In the genomic region with DNA sequence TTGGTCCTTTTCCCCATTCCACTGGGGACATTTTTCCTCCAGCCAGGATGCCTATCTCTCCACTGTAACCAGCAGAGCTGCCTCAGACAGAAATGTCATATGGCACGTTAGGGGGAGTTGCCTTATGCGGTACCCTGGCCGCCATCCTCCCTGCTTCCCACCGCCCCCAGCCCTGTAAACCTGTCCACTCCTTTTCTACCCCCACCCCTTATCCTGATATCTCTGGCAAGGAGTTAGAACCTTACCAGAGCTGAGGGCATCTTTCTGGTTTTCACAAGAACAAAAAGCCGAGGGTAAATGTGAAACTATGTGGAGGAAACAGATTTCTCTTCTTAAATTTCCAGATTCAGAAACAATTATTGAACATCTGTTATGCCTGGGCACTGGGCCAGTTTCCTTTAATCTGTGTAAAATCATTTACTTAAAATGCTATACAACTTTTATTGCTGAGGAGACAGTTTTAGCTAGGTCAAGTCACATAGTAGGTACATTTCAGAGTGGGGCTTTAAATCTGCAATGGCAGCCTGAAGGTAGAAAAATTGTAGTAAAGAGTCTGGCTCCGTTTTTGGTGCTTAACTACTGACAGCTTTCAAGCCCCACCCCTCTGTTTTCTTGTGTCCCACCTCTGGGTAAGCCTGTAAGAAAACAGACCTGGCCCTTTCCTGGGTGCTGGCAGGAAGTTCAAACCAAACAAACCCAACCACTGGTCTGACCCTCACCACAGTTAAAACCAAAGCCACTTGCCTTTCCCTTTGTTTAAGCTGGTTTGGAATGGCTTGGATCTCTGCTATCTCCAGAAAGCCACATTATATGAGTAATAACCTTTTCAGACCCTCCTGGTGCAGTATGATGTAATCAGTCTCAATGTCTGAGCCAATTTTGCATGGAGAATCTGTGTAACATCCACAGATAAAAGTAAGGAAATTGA, we compare ENCODE assay signal across 12 cellular contexts.
A peak's percentile ranks its signal among the peaks of the same experiment; 100 is the strongest.
DNase-seq lines count a peak whose midpoint lies in the region; ATAC-seq, FAIRE-seq and TF ChIP-seq lines count a peak whose summit lies in the region.
"Had no signal": no experiment of that assay in that cellular context is flagged by ENCODE, and none has a peak within 500 bp of the region (broad histone marks: within the 10 kb centered on the region; RNA-seq: fewer than 3 reads in every experiment).

No MANE protein-coding gene starts in this region.

- H4K20me1 ChIP-seq in HepG2 (ENCODE audit: insufficient read depth, low read length) = no peaks in the 10 kb centered on the region

- FAIRE-seq in HepG2 (lab: Jason Lieb, UNC) = no peak
- FAIRE-seq: H1 had no signal

- DNase-seq in HepG2 (ENCODE audit: low spot score) (no peak), right lobe of liver (no peak), NCI-H69 (lab: John Stamatoyannopoulos, UW) (peak; percentile 80), fibroblast of peridontal ligament (ENCODE audit: extremely low read depth) (peak; percentile 50), NCI-H748 treated with DMSO at 0.1 percent for 48 hours (lab: John Stamatoyannopoulos, UW) (no peak), omental fat pad (ENCODE audit: low spot score) (no peak)
- DNase-seq: trophoblast cell had no signal

- H3K4me3 ChIP-seq in HepG2 (replicated peaks in 1 of 3; ENCODE audit: insufficient read depth in 1 of 3, low read depth in 2 of 3, low read length in 3 of 3) (no peak overlapping the region), right lobe of liver (no peak overlapping the region)

- H3K4me1 ChIP-seq in HepG2 (ENCODE audit: insufficient read depth, low read length) (peaks cover 38% of the 10 kb centered on the region), right lobe of liver (peaks cover 0 to 4% (median 0%) of the 10 kb centered on the region in 4 donors)

- no peaks in the 10 kb centered on the region for H3K9me3 ChIP-seq in HepG2 (ENCODE audit: low read length)
- H3K9me3 ChIP-seq in right lobe of liver = no peaks in the 10 kb centered on the region

- H3K36me3 ChIP-seq in HepG2 (replicated peaks in 1 of 2; ENCODE audit: control insufficient read depth in 1 of 2, insufficient read depth in 2 of 2, low read length in 2 of 2) (no peaks in the 10 kb centered on the region), right lobe of liver (no peaks in the 10 kb centered on the region)

- no peak overlapping the region for H3K27ac ChIP-seq in HepG2 (ENCODE audit: extremely low read length, insufficient read depth, low read length)
- H3K27ac ChIP-seq in right lobe of liver = no peak overlapping the region
- H3K27ac ChIP-seq: C4-2B had no signal

- no peak for TF ChIP-seq CTCF in HepG2 (CRISPR knock-in tag; IDR thresholded peaks at IDR 0.05)
- no peak for TF ChIP-seq CTCF in right lobe of liver (IDR thresholded peaks at IDR 0.05)
- no peak for TF ChIP-seq CTCF in omental fat pad (IDR thresholded peaks at IDR 0.05)

- H3K27me3 ChIP-seq in HepG2 (ENCODE audit: control insufficient read depth in 1 of 2, insufficient read depth in 2 of 2, low read length in 2 of 2) (no peaks in the 10 kb centered on the region), right lobe of liver (no peaks in the 10 kb centered on the region)

- POLR2A ChIA-PET in HepG2 (lab: Yijun Ruan, JAX) = no interaction called here

- H3K4me2 ChIP-seq in HepG2 (ENCODE audit: low read depth, low read length) = no peak overlapping the region

- TF ChIP-seq RAD21 in HepG2 (CRISPR knock-in tag; IDR thresholded peaks at IDR 0.05) = no peak

- ATAC-seq in HepG2 (no peak), right lobe of liver (no peak), GM21723 (IDR thresholded peaks at IDR 0.05; ENCODE audit: unreplicated experiment) (no peak), GM19467 (IDR thresholded peaks at IDR 0.05; ENCODE audit: unreplicated experiment) (no peak), omental fat pad (ENCODE audit: low FRiP score) (no peak)
- ATAC-seq: WTC11 had no signal

- TF ChIP-seq POLR2A in HepG2 (IDR thresholded peaks at IDR 0.05; ENCODE audit: insufficient read depth in 1 of 2, low read depth in 2 of 2, low read length in 2 of 2) (no peak), right lobe of liver (IDR thresholded peaks at IDR 0.05) (no peak)

- no peaks in the 10 kb centered on the region for H3K79me2 ChIP-seq in HepG2 (ENCODE audit: insufficient read depth, low read length)

- in situ Hi-C loops in HepG2 (cut with HindIII; ENCODE audit: extremely low pct_ligation_motif_present, low pct_unique_long_range_greater_than_20kb) = no loop called here

- TF ChIP-seq EP300 in HepG2 (IDR thresholded peaks at IDR 0.05; ENCODE audit: low read depth in 2 of 2, low read length in 2 of 2) = no peak
- no peak for TF ChIP-seq EP300 in HepG2 (CRISPR knock-in tag; IDR thresholded peaks at IDR 0.05; ENCODE audit: borderline replicate concordance)

- WGBS in HepG2 (ENCODE audit: low lambda C conversion rate) = 70% methylated on average over 6 of the region's 6 CpGs
- WGBS in right lobe of liver (ENCODE audit: insufficient coverage, low coverage, low lambda C conversion rate, missing lambda C conversion rate) = 77% methylated on average over 6 of the region's 6 CpGs

- H2AFZ ChIP-seq in HepG2 (ENCODE audit: low read length) = no peak overlapping the region

- intact Hi-C loops in HepG2 (cut with micrococcal nuclease; ENCODE audit: unreplicated experiment) = no loop called here
- intact Hi-C loops in right lobe of liver (cut with DNase I) = no loop called here

- CTCF ChIA-PET in HepG2 (lab: Yijun Ruan, JAX; ENCODE audit: low intra/inter-chr PET ratio, low total read pairs) = no interaction called here

- H3K9ac ChIP-seq in HepG2 (ENCODE audit: insufficient read depth, low read depth, low read length) = no peak overlapping the region

- no TSS peak for BruUV-seq in HepG2 (replicated peaks; lab: Mats Ljungman, UMichigan)

TF ChIP-seq in HepG2, 621 proteins besides CTCF, POLR2A, EP300 and RAD21:
- TF ChIP-seq, protein P1, sequence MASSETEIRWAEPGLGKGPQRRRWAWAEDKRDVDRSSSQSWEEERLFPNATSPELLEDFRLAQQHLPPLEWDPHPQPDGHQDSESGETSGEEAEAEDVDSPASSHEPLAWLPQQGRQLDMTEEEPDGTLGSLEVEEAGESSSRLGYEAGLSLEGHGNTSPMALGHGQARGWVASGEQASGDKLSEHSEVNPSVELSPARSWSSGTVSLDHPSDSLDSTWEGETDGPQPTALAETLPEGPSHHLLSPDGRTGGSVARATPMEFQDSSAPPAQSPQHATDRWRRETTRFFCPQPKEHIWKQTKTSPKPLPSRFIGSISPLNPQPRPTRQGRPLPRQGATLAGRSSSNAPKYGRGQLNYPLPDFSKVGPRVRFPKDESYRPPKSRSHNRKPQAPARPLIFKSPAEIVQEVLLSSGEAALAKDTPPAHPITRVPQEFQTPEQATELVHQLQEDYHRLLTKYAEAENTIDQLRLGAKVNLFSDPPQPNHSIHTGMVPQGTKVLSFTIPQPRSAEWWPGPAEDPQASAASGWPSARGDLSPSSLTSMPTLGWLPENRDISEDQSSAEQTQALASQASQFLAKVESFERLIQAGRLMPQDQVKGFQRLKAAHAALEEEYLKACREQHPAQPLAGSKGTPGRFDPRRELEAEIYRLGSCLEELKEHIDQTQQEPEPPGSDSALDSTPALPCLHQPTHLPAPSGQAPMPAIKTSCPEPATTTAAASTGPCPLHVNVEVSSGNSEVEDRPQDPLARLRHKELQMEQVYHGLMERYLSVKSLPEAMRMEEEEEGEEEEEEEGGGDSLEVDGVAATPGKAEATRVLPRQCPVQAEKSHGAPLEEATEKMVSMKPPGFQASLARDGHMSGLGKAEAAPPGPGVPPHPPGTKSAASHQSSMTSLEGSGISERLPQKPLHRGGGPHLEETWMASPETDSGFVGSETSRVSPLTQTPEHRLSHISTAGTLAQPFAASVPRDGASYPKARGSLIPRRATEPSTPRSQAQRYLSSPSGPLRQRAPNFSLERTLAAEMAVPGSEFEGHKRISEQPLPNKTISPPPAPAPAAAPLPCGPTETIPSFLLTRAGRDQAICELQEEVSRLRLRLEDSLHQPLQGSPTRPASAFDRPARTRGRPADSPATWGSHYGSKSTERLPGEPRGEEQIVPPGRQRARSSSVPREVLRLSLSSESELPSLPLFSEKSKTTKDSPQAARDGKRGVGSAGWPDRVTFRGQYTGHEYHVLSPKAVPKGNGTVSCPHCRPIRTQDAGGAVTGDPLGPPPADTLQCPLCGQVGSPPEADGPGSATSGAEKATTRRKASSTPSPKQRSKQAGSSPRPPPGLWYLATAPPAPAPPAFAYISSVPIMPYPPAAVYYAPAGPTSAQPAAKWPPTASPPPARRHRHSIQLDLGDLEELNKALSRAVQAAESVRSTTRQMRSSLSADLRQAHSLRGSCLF (CRISPR knock-in tag; IDR thresholded peaks at IDR 0.05; ENCODE audit: borderline replicate concordance) = no peak
- TF ChIP-seq CEBPG (CRISPR knock-in tag; IDR thresholded peaks at IDR 0.05) (no peak), MAFG (CRISPR knock-in tag; IDR thresholded peaks at IDR 0.05) (no peak), FOXA3 (CRISPR knock-in tag; IDR thresholded peaks at IDR 0.05) (no peak), MAFK (conservative IDR thresholded peaks at IDR 0.05 in 1 of 2, IDR thresholded peaks at IDR 0.05 in 1 of 2; ENCODE audit: low read length in 2 of 2) (peak; percentile 74 to 87), ATF7 (IDR thresholded peaks at IDR 0.05) (0 out of 2 replicates have a peak, but pooled peaks have one; percentile 4), ATF7 (CRISPR knock-in tag; IDR thresholded peaks at IDR 0.05) (no peak), MAFF (IDR thresholded peaks at IDR 0.05; ENCODE audit: low read depth, low read length) (peak; percentile 81), ZNF207 (IDR thresholded peaks at IDR 0.05; ENCODE audit: borderline replicate concordance) (no peak), ZNF17 (CRISPR knock-in tag; IDR thresholded peaks at IDR 0.05) (no peak), NCOR1 (IDR thresholded peaks at IDR 0.05; ENCODE audit: borderline replicate concordance, low read length) (no peak), TCF7L2 (IDR thresholded peaks at IDR 0.05; ENCODE audit: low read depth, low read length) (no peak), RBM39 (IDR thresholded peaks at IDR 0.05; ENCODE audit: low read depth, low read length, poor library complexity, severe bottlenecking) (no peak), SP2 (CRISPR knock-in tag; IDR thresholded peaks at IDR 0.05) (no peak), PCBP2 (optimal IDR thresholded peaks at IDR 0.05; ENCODE audit: low read depth, low read length, poor library complexity, severe bottlenecking) (no peak)
- TF ChIP-seq, protein P2, sequence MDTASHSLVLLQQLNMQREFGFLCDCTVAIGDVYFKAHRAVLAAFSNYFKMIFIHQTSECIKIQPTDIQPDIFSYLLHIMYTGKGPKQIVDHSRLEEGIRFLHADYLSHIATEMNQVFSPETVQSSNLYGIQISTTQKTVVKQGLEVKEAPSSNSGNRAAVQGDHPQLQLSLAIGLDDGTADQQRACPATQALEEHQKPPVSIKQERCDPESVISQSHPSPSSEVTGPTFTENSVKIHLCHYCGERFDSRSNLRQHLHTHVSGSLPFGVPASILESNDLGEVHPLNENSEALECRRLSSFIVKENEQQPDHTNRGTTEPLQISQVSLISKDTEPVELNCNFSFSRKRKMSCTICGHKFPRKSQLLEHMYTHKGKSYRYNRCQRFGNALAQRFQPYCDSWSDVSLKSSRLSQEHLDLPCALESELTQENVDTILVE (CRISPR knock-in tag; IDR thresholded peaks at IDR 0.05) = no peak

Comparison
In these comparisons a context has a peak if more than half of its experiments do, and no peak if none do; other contexts are left out.
1. DNase-seq: peak in NCI-H69 (single experiment) and fibroblast of peridontal ligament (single experiment); none in HepG2 (single experiment), right lobe of liver (0 of 3), NCI-H748 treated with DMSO at 0.1 percent for 48 hours (single experiment) and omental fat pad (single experiment).